ENCODE assay signal across 19 cellular contexts in genomic region chr17:79066963-79067362, GRCh38. TPM values are rescaled to one million over a fixed set of nuclear protein-coding genes. Genes with fewer than 3 reads are reported as not detected.
"Had no signal": no experiment of that assay in that cellular context is flagged by ENCODE, and none has a peak within 500 bp of the region (broad histone marks: within the 10 kb centered on the region; RNA-seq: fewer than 3 reads in every experiment).

No MANE protein-coding gene starts in this region.

- DNase-seq: dermis blood vessel endothelial cell; effector memory CD4-positive, alpha-beta T cell; erythroblast; esophagus squamous epithelium; foreskin melanocyte; hypothalamus; mesendoderm; naive thymus-derived CD8-positive, alpha-beta T cell; stimulated activated CD4-positive, alpha-beta T cell treated with anti-CD3 and anti-CD28 coated beads, Interleukin-4, amount 100 ng/mL, for 4 hours; stimulated activated naive B cell treated with anti-CD40 and anti-IgM and Interleukin-4, amounts not matched to agents 10 μg/mL and 1 μg/mL and 100 μg/mL, for 72 hours; upper lobe of left lung; uterus had no signal

- H3K27ac ChIP-seq: coronary artery, esophagus squamous epithelium, parathyroid adenoma, prostate gland, right atrium auricular region, thoracic aorta, tibial nerve, upper lobe of left lung, uterus had no signal

- H2AFZ ChIP-seq: parathyroid adenoma had no signal

- ATAC-seq: naive thymus-derived CD8-positive, alpha-beta T cell; sciatic nerve; stimulated activated naive B cell treated with anti-CD40 and anti-IgM and Interleukin-4, amounts not matched to agents 10 μg/mL and 1 μg/mL and 100 μg/mL, for 72 hours had no signal

- H3K9me3 ChIP-seq: esophagus squamous epithelium, prostate gland, right atrium auricular region, thoracic aorta, tibial nerve, upper lobe of left lung, uterus had no signal

- H3K36me3 ChIP-seq: esophagus squamous epithelium, prostate gland, right atrium auricular region, thoracic aorta, tibial nerve, upper lobe of left lung, uterus had no signal

- H3K4me3 ChIP-seq: coronary artery, esophagus squamous epithelium, prostate gland, right atrium auricular region, thoracic aorta, tibial nerve, upper lobe of left lung, uterus had no signal

- H3K4me1 ChIP-seq: esophagus squamous epithelium, parathyroid adenoma, prostate gland, right atrium auricular region, tibial nerve, upper lobe of left lung, uterus had no signal

- H3K9ac ChIP-seq: parathyroid adenoma had no signal

- H3K27me3 ChIP-seq: right atrium auricular region, tibial nerve, upper lobe of left lung, uterus had no signal

RNA-seq across cellular contexts. Expression of gene C1QTNF1, which starts 43.0 kb away (rescaled TPM):
- total RNA-seq: naive thymus-derived CD8-positive, alpha-beta T cell had no signal
- polyA plus RNA-seq: naive thymus-derived CD8-positive, alpha-beta T cell had no signal
